In genomic region chr2:15950088-15950952, GRCh38 we compare ENCODE assay signal across 26 cellular contexts. TPM values are rescaled to one million over a fixed set of nuclear protein-coding genes. Genes with fewer than 3 reads are reported as not detected.
"Had no signal": no experiment of that assay in that cellular context is flagged by ENCODE, and none has a peak within 500 bp of the region (broad histone marks: within the 10 kb centered on the region; RNA-seq: fewer than 3 reads in every experiment).

No MANE protein-coding gene starts in this region.

- H3K27ac ChIP-seq: brain microvascular endothelial cell, VCaP had no signal

- H3K27me3 ChIP-seq: brain microvascular endothelial cell had no signal

- H3K36me3 ChIP-seq: brain microvascular endothelial cell, MG63 had no signal

- ATAC-seq: activated CD8-positive, alpha-beta T cell treated with anti-CD3 and anti-CD28 coated beads, Interleukin-2, amount 10 ng/mL, durations not matched to agents 7 days and 5 days; activated naive CD8-positive, alpha-beta T cell treated with anti-CD3 and anti-CD28 coated beads, Interleukin-2, amount 50 U/mL, for 24 hours; Panc1 had no signal

- DNase-seq: activated CD4-positive, alpha-beta T cell treated with anti-CD3 and anti-CD28 coated beads, Interleukin-2, amount 10 ng/mL, durations not matched to agents 24 days and 14 days; activated CD4-positive, alpha-beta T cell treated with anti-CD3 and anti-CD28 coated beads, Interleukin-2, amount 50 U/mL, for 48 hours; activated CD8-positive, alpha-beta T cell treated with anti-CD3 and anti-CD28 coated beads, Interleukin-2, amount 10 ng/mL, durations not matched to agents 7 days and 5 days; activated gamma-delta T cell; activated naive CD4-positive, alpha-beta T cell treated with Interleukin-2 at 50 U/mL for 16 hours; activated naive CD8-positive, alpha-beta T cell treated with anti-CD3 and anti-CD28 coated beads, Interleukin-2, amount 50 U/mL, for 24 hours; activated T-cell treated with anti-CD3 and anti-CD28 coated beads, Interleukin-2, amount 50 U/mL, for 24 hours; anterior cingulate cortex; brain microvascular endothelial cell; Kasumi-1; MG63; NCI-H1048; NCI-H1436 treated with DMSO at 0.1 percent for 48 hours; NCI-H1694 treated with DMSO at 0.1 percent for 48 hours; NCI-H2029; NCI-H345; NCI-H524 treated with DMSO at 0.1 percent for 48 hours; SIG-M5; SW 1271; T-helper 1 cell; T-helper 2 cell; T-helper 9 cell had no signal

- H3K9me3 ChIP-seq: MG63 had no signal

- H3K4me3 ChIP-seq: MG63 had no signal

RNA-seq across cellular contexts. Expression of gene MYCN, which starts 10.0 kb away (rescaled TPM):
- total RNA-seq: activated CD4-positive, alpha-beta T cell treated with anti-CD3 and anti-CD28 coated beads, Interleukin-2, amount 10 ng/mL, durations not matched to agents 24 days and 14 days; activated CD8-positive, alpha-beta T cell treated with anti-CD3 and anti-CD28 coated beads, Interleukin-2, amount 10 ng/mL, durations not matched to agents 7 days and 5 days; activated T-helper 2 cell treated with anti-CD3 and anti-CD28 coated beads, Interferon-gamma antibody, Interleukin-2, Interleukin-4, amounts not matched to agents 10 μg/mL and 5 μg/mL and 100 μg/mL, durations not matched to agents 14 hours and 24 hours and 36 hours; RPMI7951 had no signal
